Comparison of ENCODE assay signal across 16 cellular contexts in genomic region chr13:26600345-26600761, GRCh38. TPM values are rescaled to one million over a fixed set of nuclear protein-coding genes. Genes with fewer than 3 reads are reported as not detected.
DNase-seq lines count a peak whose midpoint lies in the region; ATAC-seq and TF ChIP-seq lines count a peak whose summit lies in the region.
"Had no signal": no experiment of that assay in that cellular context is flagged by ENCODE, and none has a peak within 500 bp of the region (broad histone marks: within the 10 kb centered on the region; RNA-seq: fewer than 3 reads in every experiment).

No MANE protein-coding gene starts in this region.

- ATAC-seq in gastrocnemius medialis (peak; percentile 74 to 76), GM21723 (IDR thresholded peaks at IDR 0.05; ENCODE audit: unreplicated experiment) (no peak)
- ATAC-seq: activated T-helper 17 cell treated with anti-CD3 and anti-CD28 coated beads, Interleukin-2, amount 50 U/mL, for 72 hours had no signal

- no peaks in the 10 kb centered on the region for H3K27me3 ChIP-seq in gastrocnemius medialis
- H3K27me3 ChIP-seq: stomach had no signal

- H3K4me3 ChIP-seq in fibroblast of villous mesenchyme (ENCODE audit: low read depth, low read length) (no peak overlapping the region), gastrocnemius medialis (no peak overlapping the region)
- H3K4me3 ChIP-seq: HAP-1, stomach had no signal

- in situ Hi-C loops in gastrocnemius medialis (cut with MboI; ENCODE audit: low sequenced_read_pairs in 4 of 4): no loop called here

- no peak for TF ChIP-seq POLR2A in gastrocnemius medialis (IDR thresholded peaks at IDR 0.05)

- no peaks in the 10 kb centered on the region for H3K9me3 ChIP-seq in gastrocnemius medialis

- TF ChIP-seq CTCF in fibroblast of villous mesenchyme (IDR thresholded peaks at IDR 0.05; ENCODE audit: insufficient read depth, low read depth, low read length) (no peak), gastrocnemius medialis (IDR thresholded peaks at IDR 0.05 in 4 of 5, conservative IDR thresholded peaks at IDR 0.05 in 1 of 5) (no peak)

- intact Hi-C loops in gastrocnemius medialis (cut with DNase I; ENCODE audit: low total_unique reads): loop anchor here (5.0 kb wide), 1 partner anchor 43 kb away; the partner anchor contains the start of gene WASF3

- no peaks in the 10 kb centered on the region for H3K36me3 ChIP-seq in gastrocnemius medialis
- H3K36me3 ChIP-seq: HAP-1, stomach had no signal

- peaks cover 14 to 20% of the 10 kb centered on the region in 2 donors for H3K4me1 ChIP-seq in gastrocnemius medialis
- H3K4me1 ChIP-seq: HAP-1 had no signal

- DNase-seq in GM04503 (ENCODE audit: low read depth) (peak; percentile 33), NCI-H82 treated with DMSO at 0.1 percent for 48 hours (lab: John Stamatoyannopoulos, UW; ENCODE audit: unreplicated experiment) (peak; percentile 59), fibroblast of villous mesenchyme (ENCODE audit: low read depth) (peak; percentile 76), gastrocnemius medialis (peak; percentile 17 to 42), NCI-H187 treated with DMSO at 0.1 percent for 48 hours (lab: John Stamatoyannopoulos, UW) (no peak), NCI-H446 treated with DMSO at 0.1 percent for 48 hours (lab: John Stamatoyannopoulos, UW) (no peak)
- DNase-seq: activated CD4-positive, alpha-beta T cell treated with anti-CD3 and anti-CD28 coated beads for 4 hours; activated naive CD8-positive, alpha-beta T cell treated with anti-CD3 and anti-CD28 coated beads, Interleukin-2, amount 10 ng/mL, durations not matched to agents 7 days and 5 days; dermis blood vessel endothelial cell; NCI-H1105; stimulated activated CD4-positive, alpha-beta T cell treated with anti-CD3 and anti-CD28 coated beads, Interleukin-4, amount 100 ng/mL, for 1 hour; stomach; trophoblast cell had no signal

- peak overlapping the region in 3 of 4 donors; percentile 8 to 40 (median 16) for H3K27ac ChIP-seq in gastrocnemius medialis

RNA-seq across cellular contexts. Expression of gene WASF3, which starts 42.9 kb away (rescaled TPM):
- total RNA-seq in fibroblast of villous mesenchyme (9.0 and 14.2 TPM in 2 replicates), gastrocnemius medialis (10 to 100 TPM in 1 of 4 donors, 1 to 10 TPM in 3; 5.4 to 11.6 (median 7.6) TPM)
- total RNA-seq: activated naive CD8-positive, alpha-beta T cell treated with anti-CD3 and anti-CD28 coated beads, Interleukin-2, amount 10 ng/mL, durations not matched to agents 7 days and 5 days had no signal

Comparison
In these comparisons a context has a peak if more than half of its experiments do, and no peak if none do; other contexts are left out.
1. DNase-seq: peak in GM04503 (single experiment), NCI-H82 treated with DMSO at 0.1 percent for 48 hours (single experiment), fibroblast of villous mesenchyme (single experiment) and gastrocnemius medialis (2 of 2); none in NCI-H187 treated with DMSO at 0.1 percent for 48 hours (single experiment) and NCI-H446 treated with DMSO at 0.1 percent for 48 hours (single experiment).